Comparison of ENCODE assay signal across 8 cellular contexts in genomic region chr1:88998716-88999115, GRCh38. TPM values are rescaled to one million over a fixed set of nuclear protein-coding genes. Genes with fewer than 3 reads are reported as not detected.
DNase-seq lines count a peak whose midpoint lies in the region; ATAC-seq, FAIRE-seq and TF ChIP-seq lines count a peak whose summit lies in the region.

No MANE protein-coding gene starts in this region.

- ATAC-seq in HG02610 (IDR thresholded peaks at IDR 0.05; ENCODE audit: unreplicated experiment) (peak; percentile 92), natural killer cell (peak; percentile 81 to 90 (median 89))

- H3K36me3 Mint-ChIP-seq in natural killer cell, result peaks cover 5% of the 10 kb centered on the region

- no peaks in the 10 kb centered on the region for H3K9me3 Mint-ChIP-seq in natural killer cell

- in situ Hi-C loops in SK-MEL-5 (cut with HindIII; ENCODE audit: low pct_unique_long_range_greater_than_20kb, low sequenced_read_pairs), result no loop called here

- FAIRE-seq in GM12892 (lab: Jason Lieb, UNC), result peak; percentile 91

- no peak overlapping the region for H3K27ac ChIP-seq in suprapubic skin

- peak; percentile 22 for TF ChIP-seq CTCF in AG09319 (IDR thresholded peaks at IDR 0.05; ENCODE audit: low read depth, low read length)
- peak; percentile 69 for TF ChIP-seq CTCF in natural killer cell (IDR thresholded peaks at IDR 0.05)
- TF ChIP-seq CTCF in suprapubic skin (IDR thresholded peaks at IDR 0.05), result peak in 1 of 2 donors; percentile 57

- H3K36me3 ChIP-seq in suprapubic skin, result no peaks in the 10 kb centered on the region

- H3K9me3 ChIP-seq in suprapubic skin, result no peaks in the 10 kb centered on the region

- no peak overlapping the region for H3K4me3 ChIP-seq in suprapubic skin

- no peak overlapping the region for H3K4me3 Mint-ChIP-seq in natural killer cell

- TF ChIP-seq EP300 in suprapubic skin (IDR thresholded peaks at IDR 0.05), result no peak

- no peaks in the 10 kb centered on the region for H3K27me3 ChIP-seq in suprapubic skin

- DNase-seq in AG09319 (ENCODE audit: extremely low read depth, low read depth) (no peak), GM12892 (ENCODE audit: insufficient read length) (no peak), NCI-H1105 (lab: John Stamatoyannopoulos, UW) (peak; percentile 76), SK-MEL-5 (ENCODE audit: low read depth, low spot score) (peak; percentile 76), erythroblast (lab: John Stamatoyannopoulos, UW) (peak; percentile 69 to 84), natural killer cell (no peak), suprapubic skin (ENCODE audit: low spot score in 2 of 2) (no peak)

- no peak for TF ChIP-seq POLR2A in GM12892 (IDR thresholded peaks at IDR 0.05; ENCODE audit: low read depth, low read length)
- no peak for TF ChIP-seq POLR2A in erythroblast (IDR thresholded peaks at IDR 0.05; ENCODE audit: low read length)
- TF ChIP-seq POLR2A in suprapubic skin (IDR thresholded peaks at IDR 0.05), result no peak

- H3K4me1 ChIP-seq in suprapubic skin, result peaks cover 1% of the 10 kb centered on the region

- H3K27ac Mint-ChIP-seq in natural killer cell, result no peak overlapping the region

- intact Hi-C loops in natural killer cell (cut with micrococcal nuclease), result loop anchor here (1.0 to 5.0 kb wide), 3 partner anchors 289 to 457 kb away; no protein-coding TSS in a partner anchor

- 5% methylated on average over 2 of the region's 2 CpGs for WGBS in suprapubic skin

- peaks cover 18 to 19% of the 10 kb centered on the region in 2 donors for H3K4me1 Mint-ChIP-seq in natural killer cell

- no peaks in the 10 kb centered on the region for H3K27me3 Mint-ChIP-seq in natural killer cell (ENCODE audit: low read depth in 2 of 2)

RNA-seq across cellular contexts. Expression of gene KYAT3, which starts 6.3 kb away (rescaled TPM):
- 25.4 TPM for polyA plus RNA-seq in GM12892 (2012; ENCODE audit: missing spikeins)
- 17.6 and 20.0 TPM in 2 replicates for total RNA-seq in SK-MEL-5 (2014; rRNA removed; shearing (Covaris generic))
- 11.1 and 14.4 TPM in 2 replicates for polyA plus RNA-seq in SK-MEL-5 (2015; cell fraction: cytosol; rRNA removed)
- 18.3 and 21.2 TPM in 2 replicates for polyA plus RNA-seq in SK-MEL-5 (2015; cell fraction: nucleus; rRNA removed)
- total RNA-seq in natural killer cell (10 to 100 TPM; 21.5 to 25.2 (median 21.8) TPM), suprapubic skin (10 to 100 TPM; 21.1 to 41.9 (median 26.7) TPM)

RNA-seq across cellular contexts. Expression of gene RBMXL1, which starts 6.3 kb away (rescaled TPM):
- polyA plus RNA-seq in GM12892 (2012; ENCODE audit: missing spikeins), result 8.3 TPM
- 9.7 and 10.8 TPM in 2 replicates for total RNA-seq in SK-MEL-5 (2014; rRNA removed; shearing (Covaris generic))
- 9.4 and 10.9 TPM in 2 replicates for polyA plus RNA-seq in SK-MEL-5 (2015; cell fraction: cytosol; rRNA removed)
- polyA plus RNA-seq in SK-MEL-5 (2015; cell fraction: nucleus; rRNA removed), result 10.7 and 13.9 TPM in 2 replicates
- total RNA-seq in natural killer cell (10 to 100 TPM; 15.2 to 19.3 (median 19.3) TPM), suprapubic skin (10 to 100 TPM; 18.0 to 23.9 (median 19.6) TPM)

RNA-seq across cellular contexts. Expression of gene GBP3, which starts 23.9 kb away (rescaled TPM):
- 1.2 TPM for polyA plus RNA-seq in GM12892 (2012; ENCODE audit: missing spikeins)
- total RNA-seq in SK-MEL-5 (2014; rRNA removed; shearing (Covaris generic)), result 0.08 TPM in 2 replicates
- polyA plus RNA-seq in SK-MEL-5 (2015; cell fraction: cytosol; rRNA removed), result 0.24 and 0.60 TPM in 2 replicates
- 4.2 and 4.3 TPM in 2 replicates for polyA plus RNA-seq in SK-MEL-5 (2015; cell fraction: nucleus; rRNA removed)
- total RNA-seq in natural killer cell (10 to 100 TPM; 36.1 to 52.5 (median 49.0) TPM), suprapubic skin (10 to 100 TPM in 2 of 4 donors, 1 to 10 TPM in 2; 5.5 to 15.7 (median 9.7) TPM)

Comparison
In these comparisons a context has a peak if more than half of its experiments do, and no peak if none do; other contexts are left out.
1. DNase-seq: peak in NCI-H1105 (single experiment), SK-MEL-5 (single experiment) and erythroblast (2 of 2); none in AG09319 (single experiment), GM12892 (single experiment), natural killer cell (single experiment) and suprapubic skin (0 of 2).